30 cellular contexts compared by ENCODE assay signal in the genomic region with DNA sequence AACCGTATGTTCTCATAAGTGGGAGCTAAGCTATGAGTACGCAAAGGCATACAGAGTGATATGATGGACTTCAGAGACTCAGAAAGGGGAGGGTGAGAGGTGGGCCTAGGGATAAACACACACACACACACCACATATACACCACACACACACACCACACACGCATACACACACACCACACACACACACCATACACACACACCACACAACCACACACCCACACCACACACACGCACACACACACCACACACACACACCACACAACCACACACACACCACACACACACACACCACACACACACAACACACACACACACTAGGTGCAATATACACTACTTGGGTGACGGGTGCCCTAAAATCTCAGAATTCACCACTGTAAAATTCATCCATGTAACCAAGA.
"Had no signal": no experiment of that assay in that cellular context is flagged by ENCODE, and none has a peak within 500 bp of the region (broad histone marks: within the 10 kb centered on the region; RNA-seq: fewer than 3 reads in every experiment).

No MANE protein-coding gene starts in this region.

- H3K27me3 ChIP-seq: MG63, SJSA1 had no signal

- H3K4me2 ChIP-seq: SK-N-SH had no signal

- H3K4me1 ChIP-seq: SJSA1 had no signal

- ATAC-seq: activated CD8-positive, alpha-beta memory T cell treated with anti-CD3 and anti-CD28 coated beads, Interleukin-2, amount 10 ng/mL, durations not matched to agents 7 days and 5 days; Panc1; T-cell; T-helper 17 cell had no signal

- DNase-seq: activated B cell treated with CpG ODN at 0.5 μM for 24 hours; activated CD4-positive, alpha-beta memory T cell treated with anti-CD3 and anti-CD28 coated beads for 36 hours; activated CD4-positive, alpha-beta T cell treated with anti-CD3 and anti-CD28 coated beads for 4 hours; activated CD4-positive, alpha-beta T cell treated with anti-CD3 and anti-CD28 coated beads, Interleukin-2, amount 50 U/mL, for 1 hour; activated CD4-positive, CD25-positive, alpha-beta regulatory T cell treated with anti-CD3 and anti-CD28 coated beads, Interleukin-2, amount 50 U/mL, for 72 hours; activated CD8-positive, alpha-beta memory T cell treated with anti-CD3 and anti-CD28 coated beads, Interleukin-2, amount 10 ng/mL, durations not matched to agents 7 days and 5 days; activated CD8-positive, alpha-beta memory T cell treated with anti-CD3 and anti-CD28 coated beads, Interleukin-2, amount 50 U/mL, for 48 hours; activated effector memory CD4-positive, alpha-beta T cell treated with Interleukin-2 at 50 U/mL for 16 hours; activated naive CD4-positive, alpha-beta T cell treated with anti-CD3 and anti-CD28 coated beads, Interleukin-2, amount 50 U/mL, for 16 hours; activated naive CD8-positive, alpha-beta T cell treated with anti-CD3 and anti-CD28 coated beads for 36 hours; activated T-cell treated with anti-CD3 and anti-CD28 coated beads, Interleukin-2, amount 50 U/mL, for 48 hours; amniotic stem cell; aorta; Kasumi-1; MG63; NCI-H1048; NCI-H1436 treated with DMSO at 0.1 percent for 48 hours; NCI-H1694 treated with DMSO at 0.1 percent for 48 hours; NCI-H2029; NCI-H345; NCI-H526; NCI-H748 treated with DMSO at 0.1 percent for 48 hours; NK-92 treated with Interleukin-12 subunit alpha and Interleukin-12 subunit beta, amount 100 ng/mL, for 24 hours; SHP77 treated with DMSO at 0.1 percent for 48 hours; SK-N-SH; T-cell; T-helper 17 cell had no signal

- H3K4me3 ChIP-seq: MG63, SJSA1 had no signal

- H3K9me3 ChIP-seq: MG63, SJSA1, SK-N-SH had no signal

- H3K9ac ChIP-seq: SK-N-SH had no signal

- H3K36me3 ChIP-seq: MG63, SJSA1 had no signal

- H3K27ac ChIP-seq: SJSA1, VCaP had no signal
